In the genomic region with DNA sequence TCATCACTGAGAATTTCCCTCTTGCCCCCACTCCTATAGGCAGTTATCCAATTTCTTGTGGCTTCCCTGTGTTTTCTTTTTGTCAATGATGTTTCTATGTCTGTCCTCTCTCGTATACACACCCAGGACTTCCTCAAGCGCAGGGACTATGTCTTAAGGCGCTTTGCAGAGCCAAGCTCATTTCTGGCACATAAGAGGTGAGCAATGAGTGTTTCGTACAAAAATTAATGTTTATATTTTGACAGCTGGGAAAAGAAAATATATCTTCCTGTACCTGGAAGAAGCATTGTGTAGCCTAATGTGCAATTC, we compare ENCODE assay signal across 8 cellular contexts. TPM values are rescaled to one million over a fixed set of nuclear protein-coding genes. Genes with fewer than 3 reads are reported as not detected.
A peak's percentile ranks its signal among the peaks of the same experiment; 100 is the strongest.
DNase-seq lines count a peak whose midpoint lies in the region; ATAC-seq and TF ChIP-seq lines count a peak whose summit lies in the region.

No MANE protein-coding gene starts in this region.

- peaks cover 44% of the 10 kb centered on the region for H3K36me3 Mint-ChIP-seq in GM23338 (ENCODE audit: low read depth)
- peaks cover 64% of the 10 kb centered on the region for H3K36me3 Mint-ChIP-seq in activated T-helper 2 cell treated with anti-CD3 and anti-CD28 coated beads, Interferon-gamma antibody, Interleukin-2, Interleukin-4, amounts not matched to agents 10 μg/mL and 5 μg/mL and 100 μg/mL, durations not matched to agents 14 hours and 24 hours and 36 hours (ENCODE audit: low read depth)

- H4K20me1 ChIP-seq in GM23338 (replicated peaks; ENCODE audit: insufficient read depth), result peaks cover 67% of the 10 kb centered on the region

- ATAC-seq in GM23338 (no peak), thoracic aorta (ENCODE audit: insufficient number of reproducible peaks, low FRiP score, low read depth) (no peak), GM21619 (IDR thresholded peaks at IDR 0.05; ENCODE audit: unreplicated experiment) (no peak)

- intact Hi-C loops in activated T-helper 2 cell treated with anti-CD3 and anti-CD28 coated beads, Interferon-gamma antibody, Interleukin-2, Interleukin-4, amounts not matched to agents 10 μg/mL and 5 μg/mL and 100 μg/mL, durations not matched to agents 14 hours and 24 hours and 36 hours (cut with micrococcal nuclease), result loop anchor here (10.0 kb wide), 1 partner anchor 730 kb away; a partner anchor contains a TSS

- peak overlapping the region; percentile 96 for H3K4me2 ChIP-seq in GM23338

- no peaks in the 10 kb centered on the region for H3K9me3 ChIP-seq in thoracic aorta

- no peak for TF ChIP-seq CTCF in 22Rv1 (IDR thresholded peaks at IDR 0.05)
- no peak for TF ChIP-seq CTCF in GM23338 (conservative IDR thresholded peaks at IDR 0.05; ENCODE audit: low read depth in 2 of 2)
- no peak for TF ChIP-seq CTCF in thoracic aorta (IDR thresholded peaks at IDR 0.05)

- no peaks in the 10 kb centered on the region; the same call in 2 of the 3 replicates for H3K9me3 Mint-ChIP-seq in GM23338
- H3K9me3 Mint-ChIP-seq in activated T-helper 2 cell treated with anti-CD3 and anti-CD28 coated beads, Interferon-gamma antibody, Interleukin-2, Interleukin-4, amounts not matched to agents 10 μg/mL and 5 μg/mL and 100 μg/mL, durations not matched to agents 14 hours and 24 hours and 36 hours, result no peaks in the 10 kb centered on the region

- H3K4me3 Mint-ChIP-seq in GM23338, result peak overlapping the region; percentile 95
- H3K4me3 Mint-ChIP-seq in activated T-helper 2 cell treated with anti-CD3 and anti-CD28 coated beads, Interferon-gamma antibody, Interleukin-2, Interleukin-4, amounts not matched to agents 10 μg/mL and 5 μg/mL and 100 μg/mL, durations not matched to agents 14 hours and 24 hours and 36 hours (ENCODE audit: low read depth), result peak overlapping the region; percentile 92

- H3K4me3 ChIP-seq in GM23338 (peak overlapping the region; percentile 99), thoracic aorta (peak overlapping the region; percentile 78)

- no peak overlapping the region for H2AFZ ChIP-seq in GM23338

- H3K36me3 ChIP-seq in GM23338 (ENCODE audit: insufficient read depth) (peaks cover 12% of the 10 kb centered on the region; the same call in 1 of the 2 replicates), thoracic aorta (peaks cover 5% of the 10 kb centered on the region)

- peaks cover 19% of the 10 kb centered on the region for H3K4me1 Mint-ChIP-seq in GM23338
- H3K4me1 Mint-ChIP-seq in activated T-helper 2 cell treated with anti-CD3 and anti-CD28 coated beads, Interferon-gamma antibody, Interleukin-2, Interleukin-4, amounts not matched to agents 10 μg/mL and 5 μg/mL and 100 μg/mL, durations not matched to agents 14 hours and 24 hours and 36 hours (ENCODE audit: low read depth), result peaks cover 43% of the 10 kb centered on the region

- peak overlapping the region; percentile 100 for H3K27ac Mint-ChIP-seq in GM23338
- H3K27ac Mint-ChIP-seq in activated T-helper 2 cell treated with anti-CD3 and anti-CD28 coated beads, Interferon-gamma antibody, Interleukin-2, Interleukin-4, amounts not matched to agents 10 μg/mL and 5 μg/mL and 100 μg/mL, durations not matched to agents 14 hours and 24 hours and 36 hours, result peak overlapping the region; percentile 99

- no peaks in the 10 kb centered on the region for H3K9me2 ChIP-seq in GM23338 (ENCODE audit: insufficient read depth)

- peaks cover 14% of the 10 kb centered on the region for H3K27me3 Mint-ChIP-seq in GM23338 (ENCODE audit: insufficient read depth, low read depth, poor library complexity)
- H3K27me3 Mint-ChIP-seq in activated T-helper 2 cell treated with anti-CD3 and anti-CD28 coated beads, Interferon-gamma antibody, Interleukin-2, Interleukin-4, amounts not matched to agents 10 μg/mL and 5 μg/mL and 100 μg/mL, durations not matched to agents 14 hours and 24 hours and 36 hours (ENCODE audit: low read depth), result no peaks in the 10 kb centered on the region

- H3K27me3 ChIP-seq in GM23338 (ENCODE audit: insufficient read depth) (no peaks in the 10 kb centered on the region), thoracic aorta (replicated peaks; ENCODE audit: insufficient read depth) (no peaks in the 10 kb centered on the region)

- H3F3A ChIP-seq in GM23338 (replicated peaks; ENCODE audit: low read depth), result no peaks in the 10 kb centered on the region; the same call in 1 of the 2 replicates

- peak; percentile 8 for DNase-seq in GM23338 (ENCODE audit: low spot score)
- DNase-seq in activated T-helper 2 cell treated with anti-CD3 and anti-CD28 coated beads, Interferon-gamma antibody, Interleukin-2, Interleukin-4, amounts not matched to agents 10 μg/mL and 5 μg/mL and 100 μg/mL, durations not matched to agents 14 hours and 24 hours and 36 hours (ENCODE audit: low spot score), result no peak
- peak; percentile 28 for DNase-seq in iris pigment epithelial cell (ENCODE audit: low read depth)
- DNase-seq in thoracic aorta (ENCODE audit: low spot score), result no peak
- DNase-seq in DMS153 (lab: John Stamatoyannopoulos, UW), result no peak
- DNase-seq in NCI-H345 (lab: John Stamatoyannopoulos, UW), result no peak

- H3K79me2 ChIP-seq in GM23338 (replicated peaks; ENCODE audit: insufficient read depth), result peaks cover 90% of the 10 kb centered on the region

- H3K4me1 ChIP-seq in GM23338 (ENCODE audit: insufficient read depth), result peaks cover 22% of the 10 kb centered on the region
- peaks cover 26 to 50% of the 10 kb centered on the region in 2 donors for H3K4me1 ChIP-seq in thoracic aorta (ENCODE audit: control insufficient read depth in 1 of 2, low read depth in 2 of 2)

- H3K27ac ChIP-seq in 22Rv1 (peak overlapping the region; percentile 99), GM23338 (ENCODE audit: low read depth) (peak overlapping the region; percentile 98), thoracic aorta (peak overlapping the region in 1 of 2 donors; percentile 88)

TF ChIP-seq in GM23338, 12 proteins besides CTCF, POLR2A, EP300 and RAD21 (continues in another document):
- TF ChIP-seq, protein P1, sequence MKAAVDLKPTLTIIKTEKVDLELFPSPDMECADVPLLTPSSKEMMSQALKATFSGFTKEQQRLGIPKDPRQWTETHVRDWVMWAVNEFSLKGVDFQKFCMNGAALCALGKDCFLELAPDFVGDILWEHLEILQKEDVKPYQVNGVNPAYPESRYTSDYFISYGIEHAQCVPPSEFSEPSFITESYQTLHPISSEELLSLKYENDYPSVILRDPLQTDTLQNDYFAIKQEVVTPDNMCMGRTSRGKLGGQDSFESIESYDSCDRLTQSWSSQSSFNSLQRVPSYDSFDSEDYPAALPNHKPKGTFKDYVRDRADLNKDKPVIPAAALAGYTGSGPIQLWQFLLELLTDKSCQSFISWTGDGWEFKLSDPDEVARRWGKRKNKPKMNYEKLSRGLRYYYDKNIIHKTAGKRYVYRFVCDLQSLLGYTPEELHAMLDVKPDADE (IDR thresholded peaks at IDR 0.05), result no peak

RNA-seq across cellular contexts. Expression of a gene that starts 1.0 kb away (rescaled TPM):
- 101 TPM in 2 replicates for total RNA-seq in GM23338 (2014; rRNA removed; shearing (Covaris generic))
- polyA plus RNA-seq in GM23338 (2016; fragmentation: Nextera tagmentation; extraction: Ambion mirVana), result 50.9 and 57.8 TPM in 2 replicates
- 138 and 144 TPM in 2 replicates for total RNA-seq in activated T-helper 2 cell treated with anti-CD3 and anti-CD28 coated beads, Interferon-gamma antibody, Interleukin-2, Interleukin-4, amounts not matched to agents 10 μg/mL and 5 μg/mL and 100 μg/mL, durations not matched to agents 14 hours and 24 hours and 36 hours
- 100 to 1,000 TPM in 1 of 2 donors, 10 to 100 TPM in 1; 92.9 to 157 TPM for total RNA-seq in thoracic aorta

RNA-seq across cellular contexts. Expression of a gene that starts 1.5 kb away (rescaled TPM):
- 56.4 and 61.9 TPM in 2 replicates for total RNA-seq in GM23338 (2014; rRNA removed; shearing (Covaris generic))
- polyA plus RNA-seq in GM23338 (2016; fragmentation: Nextera tagmentation; extraction: Ambion mirVana), result 31.5 and 38.5 TPM in 2 replicates
- 70.0 and 73.7 TPM in 2 replicates for total RNA-seq in activated T-helper 2 cell treated with anti-CD3 and anti-CD28 coated beads, Interferon-gamma antibody, Interleukin-2, Interleukin-4, amounts not matched to agents 10 μg/mL and 5 μg/mL and 100 μg/mL, durations not matched to agents 14 hours and 24 hours and 36 hours
- 100 to 1,000 TPM in 1 of 2 donors, 10 to 100 TPM in 1; 40.2 to 101 TPM for total RNA-seq in thoracic aorta

RNA-seq across cellular contexts. Expression of a gene that starts 33.3 kb away (rescaled TPM):
- total RNA-seq in GM23338 (2014; rRNA removed; shearing (Covaris generic)), result 21.2 and 28.8 TPM in 2 replicates
- polyA plus RNA-seq in GM23338 (2016; fragmentation: Nextera tagmentation; extraction: Ambion mirVana), result 17.8 and 18.0 TPM in 2 replicates
- 54.0 and 57.4 TPM in 2 replicates for total RNA-seq in activated T-helper 2 cell treated with anti-CD3 and anti-CD28 coated beads, Interferon-gamma antibody, Interleukin-2, Interleukin-4, amounts not matched to agents 10 μg/mL and 5 μg/mL and 100 μg/mL, durations not matched to agents 14 hours and 24 hours and 36 hours
- total RNA-seq in thoracic aorta, result 10 to 100 TPM; 40.9 to 62.2 TPM

RNA-seq across cellular contexts. Expression of a gene that starts 52.3 kb away (rescaled TPM):
- total RNA-seq in GM23338 (2014; rRNA removed; shearing (Covaris generic)), result 93.1 and 105 TPM in 2 replicates
- 186 and 199 TPM in 2 replicates for polyA plus RNA-seq in GM23338 (2016; fragmentation: Nextera tagmentation; extraction: Ambion mirVana)
- 185 and 204 TPM in 2 replicates for total RNA-seq in activated T-helper 2 cell treated with anti-CD3 and anti-CD28 coated beads, Interferon-gamma antibody, Interleukin-2, Interleukin-4, amounts not matched to agents 10 μg/mL and 5 μg/mL and 100 μg/mL, durations not matched to agents 14 hours and 24 hours and 36 hours
- 10 to 100 TPM; 58.5 to 76.1 TPM for total RNA-seq in thoracic aorta

RNA-seq across cellular contexts. Expression of a gene that starts 52.5 kb away (rescaled TPM):
- total RNA-seq in GM23338 (2014; rRNA removed; shearing (Covaris generic)), result 48.4 and 61.5 TPM in 2 replicates
- 28.1 and 29.2 TPM in 2 replicates for polyA plus RNA-seq in GM23338 (2016; fragmentation: Nextera tagmentation; extraction: Ambion mirVana)
- 75.0 and 80.7 TPM in 2 replicates for total RNA-seq in activated T-helper 2 cell treated with anti-CD3 and anti-CD28 coated beads, Interferon-gamma antibody, Interleukin-2, Interleukin-4, amounts not matched to agents 10 μg/mL and 5 μg/mL and 100 μg/mL, durations not matched to agents 14 hours and 24 hours and 36 hours
- 10 to 100 TPM; 38.2 to 52.9 TPM for total RNA-seq in thoracic aorta

Comparison
In these comparisons a context has a peak if more than half of its experiments do, and no peak if none do; other contexts are left out.
1. DNase-seq: peak in GM23338 (single experiment) and iris pigment epithelial cell (single experiment); none in activated T-helper 2 cell treated with anti-CD3 and anti-CD28 coated beads, Interferon-gamma antibody, Interleukin-2, Interleukin-4, amounts not matched to agents 10 μg/mL and 5 μg/mL and 100 μg/mL, durations not matched to agents 14 hours and 24 hours and 36 hours (single experiment), thoracic aorta (single experiment), DMS153 (single experiment) and NCI-H345 (single experiment).